In genomic region chr9:75083188-75083976, GRCh38 we compare ENCODE assay signal across 10 cellular contexts. TPM values are rescaled to one million over a fixed set of nuclear protein-coding genes. Genes with fewer than 3 reads are reported as not detected.
DNase-seq lines count a peak whose midpoint lies in the region; ATAC-seq, FAIRE-seq and TF ChIP-seq lines count a peak whose summit lies in the region.
"Had no signal": no experiment of that assay in that cellular context is flagged by ENCODE, and none has a peak within 500 bp of the region (broad histone marks: within the 10 kb centered on the region; RNA-seq: fewer than 3 reads in every experiment).

No MANE protein-coding gene starts in this region.

- H3K27me3 ChIP-seq in HUES48 (ENCODE audit: control insufficient read depth, insufficient read depth, low read length) (no peaks in the 10 kb centered on the region), right atrium auricular region (no peaks in the 10 kb centered on the region), skeletal muscle tissue (ENCODE audit: control insufficient read depth in 3 of 3, insufficient read depth in 3 of 3, low read length in 3 of 3) (no peaks in the 10 kb centered on the region)

- H3K36me3 Mint-ChIP-seq in activated T-cell treated with anti-CD3 and anti-CD28 coated beads, Interleukin-2, amount 50 U/mL, for 4 hours (ENCODE audit: insufficient read depth) = peaks cover 11% of the 10 kb centered on the region

- H3K9me3 ChIP-seq in HUES48 (ENCODE audit: control insufficient read depth, insufficient read depth, low read length) = no peaks in the 10 kb centered on the region
- no peaks in the 10 kb centered on the region for H3K9me3 ChIP-seq in right atrium auricular region
- no peaks in the 10 kb centered on the region for H3K9me3 ChIP-seq in skeletal muscle tissue (ENCODE audit: control insufficient read depth in 3 of 3, low read length in 3 of 3)

- no peaks in the 10 kb centered on the region for H3K9me3 Mint-ChIP-seq in activated T-cell treated with anti-CD3 and anti-CD28 coated beads, Interleukin-2, amount 50 U/mL, for 4 hours

- H3K36me3 ChIP-seq in HUES48 (ENCODE audit: control insufficient read depth, insufficient read depth, low read length) = 0 out of 2 replicates have a peak, but pooled peaks cover 4% of the 10 kb centered on the region
- no peaks in the 10 kb centered on the region for H3K36me3 ChIP-seq in right atrium auricular region
- H3K36me3 ChIP-seq in skeletal muscle tissue (ENCODE audit: control insufficient read depth in 3 of 3, insufficient read depth in 3 of 3, low read length in 3 of 3) = peaks cover 2 to 15% (median 9%) of the 10 kb centered on the region in 3 donors

- no peak for FAIRE-seq in HTR-8/SVneo (lab: Jason Lieb, UNC)
- FAIRE-seq: GM12878 had no signal

- H3K4me1 ChIP-seq in HUES48 (ENCODE audit: control insufficient read depth, insufficient read depth, low read length) = peaks cover 25% of the 10 kb centered on the region
- peaks cover 0 to 23% of the 10 kb centered on the region in 2 donors for H3K4me1 ChIP-seq in right atrium auricular region
- H3K4me1 ChIP-seq in skeletal muscle tissue (ENCODE audit: control insufficient read depth in 3 of 3, insufficient read depth in 3 of 3, low read length in 3 of 3) = peaks cover 11 to 25% (median 18%) of the 10 kb centered on the region in 3 donors

- H3K27me3 Mint-ChIP-seq in activated T-cell treated with anti-CD3 and anti-CD28 coated beads, Interleukin-2, amount 50 U/mL, for 4 hours (ENCODE audit: low read depth) = no peaks in the 10 kb centered on the region

- peaks cover 42% of the 10 kb centered on the region for H3K4me1 Mint-ChIP-seq in activated T-cell treated with anti-CD3 and anti-CD28 coated beads, Interleukin-2, amount 50 U/mL, for 4 hours (ENCODE audit: low read depth)

- peak; percentile 9 for DNase-seq in activated T-cell treated with anti-CD3 and anti-CD28 coated beads, Interleukin-2, amount 50 U/mL, for 4 hours
- DNase-seq in right atrium auricular region (ENCODE audit: low spot score) = no peak
- no peak for DNase-seq in HTR-8/SVneo (ENCODE audit: insufficient read length, low spot score)
- no peak for DNase-seq in NCI-H1105 treated with DMSO at 0.1 percent for 48 hours (lab: John Stamatoyannopoulos, UW)
- DNase-seq in RPMI8226 = no peak
- DNase-seq: aorta had no signal

- TF ChIP-seq CTCF in right atrium auricular region (IDR thresholded peaks at IDR 0.05) = no peak

- no peak for ATAC-seq in activated T-cell treated with anti-CD3 and anti-CD28 coated beads, Interleukin-2, amount 50 U/mL, for 4 hours
- ATAC-seq in GM18519 (IDR thresholded peaks at IDR 0.05; ENCODE audit: low FRiP score, unreplicated experiment) = no peak
- ATAC-seq: GM12878 had no signal

- no peak overlapping the region for H3K4me3 Mint-ChIP-seq in activated T-cell treated with anti-CD3 and anti-CD28 coated beads, Interleukin-2, amount 50 U/mL, for 4 hours

- H3K4me3 ChIP-seq in HUES48 (ENCODE audit: low read depth, low read length) (no peak overlapping the region), right atrium auricular region (no peak overlapping the region), skeletal muscle tissue (ENCODE audit: low read length in 3 of 3) (no peak overlapping the region)
- H3K4me3 ChIP-seq: GM12878 had no signal

- H3K9ac ChIP-seq in HUES48 (ENCODE audit: low read depth, low read length) (no peak overlapping the region), skeletal muscle tissue (ENCODE audit: low read depth in 1 of 3, low read length in 3 of 3) (no peak overlapping the region)

- H3K27ac ChIP-seq in HUES48 (ENCODE audit: low read depth, low read length) (peak overlapping the region; percentile 25), right atrium auricular region (peak overlapping the region; percentile 1 to 50), skeletal muscle tissue (ENCODE audit: low read depth, low read length) (peak overlapping the region; percentile 75)

RNA-seq across cellular contexts. Expression of gene NMRK1, which starts 4.6 kb away (rescaled TPM):
- total RNA-seq in activated T-cell treated with anti-CD3 and anti-CD28 coated beads, Interleukin-2, amount 50 U/mL, for 4 hours = 10 to 100 TPM in 2 of 3 donors, 1 to 10 TPM in 1; 7.3 to 11.1 (median 11.1) TPM
- total RNA-seq in right atrium auricular region (1 to 10 TPM; 5.5 to 9.6 TPM), skeletal muscle tissue (6.8 TPM)

RNA-seq across cellular contexts. Expression of gene OSTF1, which starts 4.9 kb away (rescaled TPM):
- 10 to 100 TPM; 38.9 to 49.8 (median 41.3) TPM for total RNA-seq in activated T-cell treated with anti-CD3 and anti-CD28 coated beads, Interleukin-2, amount 50 U/mL, for 4 hours
- total RNA-seq in right atrium auricular region (10 to 100 TPM; 14.5 to 17.7 TPM), skeletal muscle tissue (17.7 TPM)

RNA-seq across cellular contexts. Expression of gene CARNMT1, which starts 55.3 kb away (rescaled TPM):
- total RNA-seq in activated T-cell treated with anti-CD3 and anti-CD28 coated beads, Interleukin-2, amount 50 U/mL, for 4 hours = 10 to 100 TPM; 30.6 to 38.0 (median 36.0) TPM
- total RNA-seq in right atrium auricular region (10 to 100 TPM; 13.7 to 14.0 TPM), skeletal muscle tissue (23.0 TPM)

Comparison
In these comparisons a context has a peak if more than half of its experiments do, and no peak if none do; other contexts are left out.
1. H3K27ac ChIP-seq: peak in every context shown above with its lines; median percentile 75 in skeletal muscle tissue; 26 in right atrium auricular region; 25 in HUES48.